ENCODE assay signal across 19 cellular contexts in genomic region chr9:121683652-121684051, GRCh38. TPM values are rescaled to one million over a fixed set of nuclear protein-coding genes. Genes with fewer than 3 reads are reported as not detected.
A peak's percentile ranks its signal among the peaks of the same experiment; 100 is the strongest.
DNase-seq lines count a peak whose midpoint lies in the region; ATAC-seq and TF ChIP-seq lines count a peak whose summit lies in the region.
"Had no signal": no experiment of that assay in that cellular context is flagged by ENCODE, and none has a peak within 500 bp of the region (broad histone marks: within the 10 kb centered on the region; RNA-seq: fewer than 3 reads in every experiment).

No MANE protein-coding gene starts in this region.

- H3K79me2 ChIP-seq in osteoblast (ENCODE audit: insufficient read depth, low read length) = no peaks in the 10 kb centered on the region

- H3K27ac Mint-ChIP-seq in MCF 10A (ENCODE audit: low read depth, unreplicated experiment) (peak overlapping the region; percentile 13), endothelial cell (ENCODE audit: unreplicated experiment) (no peak overlapping the region)
- H3K27ac Mint-ChIP-seq: CD4-positive, CD25-positive, alpha-beta regulatory T cell; CD8-positive, alpha-beta T cell; HFFc6 had no signal

- H3K27me3 ChIP-seq in breast epithelium (no peaks in the 10 kb centered on the region), osteoblast (ENCODE audit: insufficient read depth, low read length) (peaks cover 4% of the 10 kb centered on the region)
- no peaks in the 10 kb centered on the region for H3K27me3 ChIP-seq in BLaER1 treated with 17β-estradiol and CSF1 and Interleukin-3, amounts not matched to agents 10 nM and 100 nM
- H3K27me3 ChIP-seq: BE2C had no signal

- H3K9me3 ChIP-seq in breast epithelium = no peaks in the 10 kb centered on the region
- no peaks in the 10 kb centered on the region for H3K9me3 ChIP-seq in BLaER1 treated with 17β-estradiol and CSF1 and Interleukin-3, amounts not matched to agents 10 nM and 100 nM (replicated peaks in 1 of 11)
- H3K9me3 ChIP-seq in osteoblast (ENCODE audit: low read depth, low read length) = no peaks in the 10 kb centered on the region
- H3K9me3 ChIP-seq: A549, BE2C, Caco-2 had no signal

- no peaks in the 10 kb centered on the region for H3K36me3 ChIP-seq in breast epithelium
- H3K36me3 ChIP-seq in BLaER1 treated with 17β-estradiol and CSF1 and Interleukin-3, amounts not matched to agents 10 nM and 100 nM = peaks cover 0 to 3% (median 0%) of the 10 kb centered on the region in 11 experiments; a peak in 1 of 22 replicates
- no peaks in the 10 kb centered on the region for H3K36me3 ChIP-seq in osteoblast (ENCODE audit: insufficient read depth, low read length)
- H3K36me3 ChIP-seq: BE2C had no signal

- no peak for TF ChIP-seq CTCF in MCF 10A (IDR thresholded peaks at IDR 0.05; ENCODE audit: unreplicated experiment)
- TF ChIP-seq CTCF in breast epithelium (IDR thresholded peaks at IDR 0.05) = no peak
- TF ChIP-seq CTCF in endothelial cell (IDR thresholded peaks at IDR 0.05; ENCODE audit: unreplicated experiment) = no peak
- no peak for TF ChIP-seq CTCF in osteoblast (IDR thresholded peaks at IDR 0.05; ENCODE audit: extremely low read depth, low read depth, low read length)

- CTCF ChIA-PET in MCF 10A (lab: Yijun Ruan, JAX) = interaction anchor here (0.6 to 7.0 kb wide), 25 partner anchors 10 to 670 kb away, joined by 3 to 45 read pairs (median 4); no protein-coding TSS in a partner anchor

- no peak overlapping the region for H3K9ac ChIP-seq in BLaER1 treated with 17β-estradiol and CSF1 and Interleukin-3, amounts not matched to agents 10 nM and 100 nM
- H3K9ac ChIP-seq: GM23248 had no signal

- H2AFZ ChIP-seq in osteoblast (ENCODE audit: low read length) = no peak overlapping the region
- H2AFZ ChIP-seq: GM23248 had no signal

- H3K9me3 Mint-ChIP-seq in MCF 10A (ENCODE audit: unreplicated experiment) (no peaks in the 10 kb centered on the region), endothelial cell (ENCODE audit: unreplicated experiment) (no peaks in the 10 kb centered on the region)
- H3K9me3 Mint-ChIP-seq: CD4-positive, CD25-positive, alpha-beta regulatory T cell; CD8-positive, alpha-beta T cell; H9; HFFc6 had no signal

- DNase-seq in MCF 10A (ENCODE audit: unreplicated experiment) (no peak), breast epithelium (ENCODE audit: low spot score in 2 of 2) (no peak), endothelial cell (ENCODE audit: low spot score) (no peak), osteoblast (ENCODE audit: insufficient read length, low spot score, missing footprints) (peak; percentile 52), SKM-1 (lab: John Stamatoyannopoulos, UW; ENCODE audit: unreplicated experiment) (no peak), NCI-H1417 (lab: John Stamatoyannopoulos, UW) (no peak)
- DNase-seq: AML-193; CD8-positive, alpha-beta T cell; DMS153; HFFc6 had no signal

- POLR2A ChIA-PET in MCF 10A (lab: Yijun Ruan, JAX) = interaction anchor here (1.2 to 1.5 kb wide), 2 partner anchors 133 to 137 kb away, joined by 4 to 5 read pairs; no protein-coding TSS in a partner anchor

- no peak for ATAC-seq in GM21529 (IDR thresholded peaks at IDR 0.05; ENCODE audit: unreplicated experiment)
- ATAC-seq: CD8-positive, alpha-beta T cell had no signal

- intact Hi-C loops in MCF 10A (cut with micrococcal nuclease) (loop anchor here (10.0 kb wide), 1 partner anchor 441 kb away; no protein-coding TSS in a partner anchor), breast epithelium (cut with DNase I; ENCODE audit: low total_unique reads) (no loop called here)

- H3K36me3 Mint-ChIP-seq in MCF 10A (ENCODE audit: insufficient read depth, unreplicated experiment) = peaks cover 5% of the 10 kb centered on the region
- peaks cover 20% of the 10 kb centered on the region for H3K36me3 Mint-ChIP-seq in endothelial cell (ENCODE audit: low read depth, unreplicated experiment)
- H3K36me3 Mint-ChIP-seq: CD4-positive, CD25-positive, alpha-beta regulatory T cell; CD8-positive, alpha-beta T cell had no signal

- H3K4me1 Mint-ChIP-seq in MCF 10A (ENCODE audit: insufficient read depth, unreplicated experiment) = no peaks in the 10 kb centered on the region
- H3K4me1 Mint-ChIP-seq in endothelial cell (ENCODE audit: unreplicated experiment) = peaks cover 9% of the 10 kb centered on the region

- H3K4me3 Mint-ChIP-seq in MCF 10A (ENCODE audit: unreplicated experiment) (no peak overlapping the region), endothelial cell (ENCODE audit: unreplicated experiment) (peak overlapping the region; percentile 47)
- H3K4me3 Mint-ChIP-seq: CD4-positive, CD25-positive, alpha-beta regulatory T cell; CD8-positive, alpha-beta T cell; H9; HFFc6 had no signal

- no peak for TF ChIP-seq POLR2A in breast epithelium (IDR thresholded peaks at IDR 0.05)

- H3K4me1 ChIP-seq in breast epithelium (no peaks in the 10 kb centered on the region), osteoblast (ENCODE audit: insufficient read depth, low read length) (no peaks in the 10 kb centered on the region)
- peaks cover 14 to 45% (median 30%) of the 10 kb centered on the region in 10 experiments for H3K4me1 ChIP-seq in BLaER1 treated with 17β-estradiol and CSF1 and Interleukin-3, amounts not matched to agents 10 nM and 100 nM
- H3K4me1 ChIP-seq: A549, BE2C had no signal

- H3K4me3 ChIP-seq in breast epithelium (no peak overlapping the region), osteoblast (ENCODE audit: insufficient read depth, low read length) (no peak overlapping the region)
- H3K4me3 ChIP-seq in BLaER1 treated with 17β-estradiol and CSF1 and Interleukin-3, amounts not matched to agents 10 nM and 100 nM = no peak overlapping the region
- H3K4me3 ChIP-seq: A549, GM23248 had no signal

- peaks cover 0 to 43% (median 4%) of the 10 kb centered on the region in 11 experiments; a peak in 10 of 22 replicates for H4K20me1 ChIP-seq in BLaER1 treated with 17β-estradiol and CSF1 and Interleukin-3, amounts not matched to agents 10 nM and 100 nM
- peaks cover 3% of the 10 kb centered on the region for H4K20me1 ChIP-seq in osteoblast (ENCODE audit: insufficient read depth, low read length)

- peak overlapping the region in 10 of 11 experiments; percentile 30 to 88 (median 74); a peak in 18 of 22 replicates for H3K4me2 ChIP-seq in BLaER1 treated with 17β-estradiol and CSF1 and Interleukin-3, amounts not matched to agents 10 nM and 100 nM
- no peak overlapping the region for H3K4me2 ChIP-seq in osteoblast (ENCODE audit: insufficient read depth, low read length)
- H3K4me2 ChIP-seq: A549 had no signal

- H3K27me3 Mint-ChIP-seq in MCF 10A (ENCODE audit: insufficient read depth, unreplicated experiment) = no peaks in the 10 kb centered on the region
- peaks cover 6% of the 10 kb centered on the region for H3K27me3 Mint-ChIP-seq in endothelial cell (ENCODE audit: unreplicated experiment)

- no TSS peak for BruUV-seq in MCF 10A (replicated peaks; lab: Mats Ljungman, UMichigan)

- no peak overlapping the region for H3K27ac ChIP-seq in breast epithelium
- H3K27ac ChIP-seq in BLaER1 treated with 17β-estradiol and CSF1 and Interleukin-3, amounts not matched to agents 10 nM and 100 nM = no peak overlapping the region
- no peak overlapping the region for H3K27ac ChIP-seq in osteoblast (ENCODE audit: low read depth, low read length)
- H3K27ac ChIP-seq: A549, C4-2B, GM23248 had no signal

RNA-seq across cellular contexts. Expression of gene DAB2IP, which starts 32.2 kb away (rescaled TPM):
- total RNA-seq in MCF 10A (2022) (15.5 and 17.0 TPM in 2 replicates), breast epithelium (10 to 100 TPM; 16.0 to 56.0 (median 55.8) TPM), endothelial cell (ENCODE audit: unreplicated experiment) (104 TPM), osteoblast (49.2 and 60.8 TPM in 2 replicates)
- total RNA-seq: CD4-positive, CD25-positive, alpha-beta regulatory T cell had no signal
